ENCODE assay signal across 22 cellular contexts in the genomic region with DNA sequence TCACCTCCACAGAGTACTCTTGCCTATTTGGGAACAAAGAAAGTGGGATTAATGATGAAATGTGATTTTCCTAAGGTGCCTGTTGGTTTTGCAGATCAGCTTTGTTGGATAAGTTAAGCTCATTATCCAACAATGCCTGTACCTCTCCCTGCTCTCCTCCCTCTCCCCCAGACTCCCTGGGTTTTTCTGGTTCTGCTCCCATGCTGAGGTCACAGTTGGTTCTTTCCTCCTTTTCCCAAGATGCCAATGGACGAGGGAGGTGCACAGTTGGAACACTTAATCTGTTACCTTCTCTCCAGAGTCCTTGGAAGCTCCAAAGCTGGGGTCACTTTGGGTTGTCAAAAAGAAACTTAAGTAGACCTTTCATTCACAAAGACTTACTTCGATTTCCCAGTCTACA. TPM values are rescaled to one million over a fixed set of nuclear protein-coding genes. Genes with fewer than 3 reads are reported as not detected.
"Had no signal": no experiment of that assay in that cellular context is flagged by ENCODE, and none has a peak within 500 bp of the region (broad histone marks: within the 10 kb centered on the region; RNA-seq: fewer than 3 reads in every experiment).

No MANE protein-coding gene starts in this region.

- DNase-seq: Kasumi-1, MM.1S, NCI-H1105, NCI-H1417, NCI-H1436 treated with DMSO at 0.1 percent for 48 hours, NCI-H1694, NCI-H187 treated with DMSO at 0.1 percent for 48 hours, NCI-H2029 treated with DMSO at 0.1 percent for 48 hours, NCI-H2171, NCI-H345, NCI-H446 treated with DMSO at 0.1 percent for 48 hours, NCI-H510A treated with DMSO at 0.1 percent for 48 hours, NCI-H526, Right ventricle myocardium superior, RPMI8226, SIG-M5 had no signal

- H3K9me3 ChIP-seq: SJSA1 had no signal

- H3K27ac ChIP-seq: HL-60, KMS-11, SJSA1, SK-N-MC had no signal

- H3K4me3 ChIP-seq: K562, SJSA1, SK-N-MC had no signal

- H3K36me3 ChIP-seq: SJSA1 had no signal

- H3K9ac ChIP-seq: KMS-11 had no signal

- H3K4me2 ChIP-seq: KMS-11 had no signal

- ATAC-seq: K562 had no signal

- H3K4me3 Mint-ChIP-seq: IgD-negative memory B cell had no signal

- H3K27ac Mint-ChIP-seq: IgD-negative memory B cell had no signal

- H3K36me3 Mint-ChIP-seq: IgD-negative memory B cell had no signal

RNA-seq across cellular contexts. Expression of gene OXGR1, which starts 1.6 kb away (rescaled TPM):
- total RNA-seq: K562, Right ventricle myocardium superior, SJSA1 had no signal
- polyA plus RNA-seq: IgD-negative memory B cell had no signal
